ENCODE assay signal across 9 cellular contexts in genomic region chr3:55746808-55747413, GRCh38.
DNase-seq lines count a peak whose midpoint lies in the region; ATAC-seq and TF ChIP-seq lines count a peak whose summit lies in the region.
"Had no signal": no experiment of that assay in that cellular context is flagged by ENCODE, and none has a peak within 500 bp of the region (broad histone marks: within the 10 kb centered on the region; RNA-seq: fewer than 3 reads in every experiment).

No MANE protein-coding gene starts in this region.

- DNase-seq in ACHN = peak; percentile 16
- DNase-seq in inferior parietal cortex (ENCODE audit: extremely low spot score) = peak; percentile 42
- no peak for DNase-seq in SIG-M5 (lab: John Stamatoyannopoulos, UW)
- DNase-seq in HUDEP-2 (lab: John Stamatoyannopoulos, UW; ENCODE audit: unreplicated experiment in 76 of 76) = no peak
- no peak for DNase-seq in natural killer cell
- DNase-seq in NCI-H345 (lab: John Stamatoyannopoulos, UW) = no peak
- DNase-seq: NCI-H526 had no signal

- peaks cover 0 to 4% of the 10 kb centered on the region in 2 donors for H3K9me3 Mint-ChIP-seq in natural killer cell

- no peaks in the 10 kb centered on the region for H3K36me3 Mint-ChIP-seq in natural killer cell

- in situ Hi-C loops in ACHN (cut with HindIII; ENCODE audit: low pct_ligation_motif_present, low pct_unique_long_range_greater_than_20kb, low sequenced_read_pairs) = no loop called here

- H3K27me3 Mint-ChIP-seq in natural killer cell (ENCODE audit: low read depth in 2 of 2) = no peaks in the 10 kb centered on the region

- H3K27ac Mint-ChIP-seq in natural killer cell = no peak overlapping the region

- no peaks in the 10 kb centered on the region for H3K4me1 Mint-ChIP-seq in natural killer cell

- TF ChIP-seq CTCF in GM12873 (IDR thresholded peaks at IDR 0.05; ENCODE audit: insufficient read depth, low read depth, low read length, missing control alignments) (peak; percentile 37), VCaP (conservative IDR thresholded peaks at IDR 0.05) (peak; percentile 81), natural killer cell (IDR thresholded peaks at IDR 0.05) (no peak)

- no peak overlapping the region for H3K4me3 Mint-ChIP-seq in natural killer cell

- H3K27ac ChIP-seq in VCaP = no peak overlapping the region

- no peak for ATAC-seq in natural killer cell

- intact Hi-C loops in natural killer cell (cut with micrococcal nuclease) = no loop called here

Comparison
In these comparisons a context has a peak if more than half of its experiments do, and no peak if none do; other contexts are left out.
1. DNase-seq: peak in ACHN (single experiment) and inferior parietal cortex (single experiment); none in SIG-M5 (single experiment), HUDEP-2 (0 of 76), natural killer cell (single experiment) and NCI-H345 (single experiment).